ENCODE assay signal across 8 cellular contexts in the genomic region with DNA sequence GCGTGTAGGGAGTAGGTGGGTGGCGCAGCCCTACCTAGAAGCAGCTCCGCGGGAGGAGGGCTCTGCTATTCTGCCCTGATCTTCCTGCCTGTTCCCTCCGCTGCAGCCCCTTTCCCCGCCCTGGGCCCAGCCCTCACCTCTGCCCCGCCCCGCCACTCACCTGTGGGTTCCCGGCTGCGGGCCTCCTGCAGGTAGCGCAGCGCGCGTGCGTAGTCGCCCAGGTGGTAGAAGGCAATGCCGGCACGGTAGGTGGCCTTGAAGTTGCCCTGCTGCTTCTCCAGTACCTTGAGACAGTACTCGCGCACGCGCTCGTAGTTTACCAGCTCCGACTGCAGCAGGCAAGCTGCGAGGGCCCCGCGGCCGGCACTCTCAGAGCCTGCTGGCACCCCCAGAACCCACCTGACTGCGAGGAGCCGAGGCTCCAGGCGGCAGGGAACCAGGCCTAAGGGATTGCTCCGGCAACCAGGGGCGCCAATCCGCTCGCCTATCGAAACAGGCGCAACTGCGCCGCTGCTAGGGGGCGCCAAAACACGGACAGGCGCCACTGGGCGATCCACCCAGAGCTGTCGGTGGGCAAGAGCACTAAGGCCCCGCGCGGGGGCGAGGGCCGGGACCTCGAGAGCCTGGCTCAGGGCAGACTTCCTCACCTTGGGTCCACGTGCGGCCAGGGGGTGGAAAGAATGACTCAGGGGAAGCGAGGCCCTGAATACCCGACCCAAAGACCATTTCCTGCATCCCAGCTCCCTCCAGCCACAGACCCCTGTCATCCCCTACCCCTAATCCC. TPM values are rescaled to one million over a fixed set of nuclear protein-coding genes. Genes with fewer than 3 reads are reported as not detected.
A peak's percentile ranks its signal among the peaks of the same experiment; 100 is the strongest.
DNase-seq lines count a peak whose midpoint lies in the region; ATAC-seq and TF ChIP-seq lines count a peak whose summit lies in the region.

No MANE protein-coding gene starts in this region.

- H3K4me1 Mint-ChIP-seq in brain, result peaks cover 35% of the 10 kb centered on the region
- peaks cover 7 to 14% (median 10%) of the 10 kb centered on the region in 4 donors for H3K4me1 Mint-ChIP-seq in CD4-positive, alpha-beta memory T cell

- ATAC-seq in HG03439 (IDR thresholded peaks at IDR 0.05; ENCODE audit: unreplicated experiment), result no peak
- ATAC-seq in HG03025 (IDR thresholded peaks at IDR 0.05; ENCODE audit: low FRiP score, unreplicated experiment), result no peak

- peak in 1 of 2 experiments; percentile 49 for TF ChIP-seq CTCF in brain (conservative IDR thresholded peaks at IDR 0.05)

- no peaks in the 10 kb centered on the region for H3K9me3 ChIP-seq in CD4-positive, alpha-beta memory T cell (ENCODE audit: control insufficient read depth in 1 of 2, low read length in 2 of 2)

- no peak overlapping the region for H3K4me3 ChIP-seq in CD4-positive, alpha-beta memory T cell (ENCODE audit: low read length in 2 of 2)

- intact Hi-C loops in CD4-positive, alpha-beta memory T cell (cut with micrococcal nuclease), result no loop called here

- peak overlapping the region in 2 of 5 experiments; percentile 30 to 75 for H3K27ac Mint-ChIP-seq in brain
- H3K27ac Mint-ChIP-seq in CD4-positive, alpha-beta memory T cell, result peak overlapping the region in 1 of 7 donors; percentile 40

- H3K4me1 ChIP-seq in CD4-positive, alpha-beta memory T cell (ENCODE audit: insufficient read depth, low read length), result peaks cover 12% of the 10 kb centered on the region

- POLR2A ChIA-PET in CD4-positive, alpha-beta memory T cell (lab: Charles Lee; ENCODE audit: partially characterized antibody), result no interaction called here

- peak overlapping the region; percentile 62 to 79 (median 74) for H3K4me3 Mint-ChIP-seq in brain
- peak overlapping the region in 1 of 8 donors; percentile 14 for H3K4me3 Mint-ChIP-seq in CD4-positive, alpha-beta memory T cell

- peaks cover 25% of the 10 kb centered on the region for H3K27me3 ChIP-seq in CD4-positive, alpha-beta memory T cell (ENCODE audit: insufficient read depth, low read length)

- CTCF ChIA-PET in CD4-positive, alpha-beta memory T cell (lab: Charles Lee; ENCODE audit: partially characterized antibody), result no interaction called here

- H3K9me3 Mint-ChIP-seq in brain, result peaks cover 3 to 6% (median 4%) of the 10 kb centered on the region in 5 experiments
- peaks cover 0 to 3% (median 1%) of the 10 kb centered on the region in 8 donors for H3K9me3 Mint-ChIP-seq in CD4-positive, alpha-beta memory T cell

- peak; percentile 87 for DNase-seq in DMS79 (lab: John Stamatoyannopoulos, UW)
- DNase-seq in NCI-H146 (lab: John Stamatoyannopoulos, UW), result peak; percentile 98
- DNase-seq in mucosa of gallbladder (ENCODE audit: low spot score), result peak; percentile 26
- no peak for DNase-seq in HuH-7 (ENCODE audit: low spot score)
- DNase-seq in CD4-positive, alpha-beta memory T cell, result no peak

- H3K36me3 Mint-ChIP-seq in brain, result peaks cover 11% of the 10 kb centered on the region
- H3K36me3 Mint-ChIP-seq in CD4-positive, alpha-beta memory T cell, result peaks cover 3% of the 10 kb centered on the region in 2 donors

- peaks cover 42% of the 10 kb centered on the region for H3K27me3 Mint-ChIP-seq in brain
- peaks cover 30 to 36% of the 10 kb centered on the region in 2 donors for H3K27me3 Mint-ChIP-seq in CD4-positive, alpha-beta memory T cell

- H3K27ac ChIP-seq in CD4-positive, alpha-beta memory T cell (ENCODE audit: low read depth, low read length), result no peak overlapping the region

- no peaks in the 10 kb centered on the region for H3K36me3 ChIP-seq in CD4-positive, alpha-beta memory T cell (ENCODE audit: insufficient read depth, low read length)

RNA-seq across cellular contexts. Expression of gene TTC9B, which starts 1.0 kb away (rescaled TPM):
- polyA plus RNA-seq in brain (ENCODE audit: insufficient read depth, low read depth, low replicate concordance), result 25.0 TPM
- not detected for total RNA-seq in mucosa of gallbladder
- not detected for total RNA-seq in CD4-positive, alpha-beta memory T cell
- polyA plus RNA-seq in CD4-positive, alpha-beta memory T cell, result not detected

RNA-seq across cellular contexts. Expression of gene CCNP, which starts 9.3 kb away (rescaled TPM):
- 9.7 TPM for polyA plus RNA-seq in brain (ENCODE audit: insufficient read depth, low read depth, low replicate concordance)
- 0.43 TPM for total RNA-seq in mucosa of gallbladder
- 1 to 10 TPM; 1.2 to 1.4 TPM for total RNA-seq in CD4-positive, alpha-beta memory T cell
- not detected for polyA plus RNA-seq in CD4-positive, alpha-beta memory T cell

RNA-seq across cellular contexts. Expression of gene MAP3K10, which starts 26.0 kb away (rescaled TPM):
- 45.2 TPM for polyA plus RNA-seq in brain (ENCODE audit: insufficient read depth, low read depth, low replicate concordance)
- 25.8 TPM for total RNA-seq in mucosa of gallbladder
- total RNA-seq in CD4-positive, alpha-beta memory T cell, result 10 to 100 TPM; 28.4 to 30.2 TPM
- 1 to 10 TPM in 1 of 2 donors, not detected in 1; 2.0 TPM for polyA plus RNA-seq in CD4-positive, alpha-beta memory T cell

Comparison
In these comparisons a context has a peak if more than half of its experiments do, and no peak if none do; other contexts are left out.
1. DNase-seq: peak in DMS79 (single experiment), NCI-H146 (single experiment) and mucosa of gallbladder (single experiment); none in HuH-7 (single experiment) and CD4-positive, alpha-beta memory T cell (0 of 5).